In genomic region chr5:180828756-180829531, GRCh38 we compare ENCODE assay signal across 7 cellular contexts. TPM values are rescaled to one million over a fixed set of nuclear protein-coding genes. Genes with fewer than 3 reads are reported as not detected.
DNase-seq lines count a peak whose midpoint lies in the region; ATAC-seq, FAIRE-seq and TF ChIP-seq lines count a peak whose summit lies in the region.
"Not testable (repeated sequence)": the region's sequence is repeated elsewhere in the genome, so short reads cannot be mapped to it uniquely, and the experiment has no call there.

No MANE protein-coding gene starts in this region.

- DNase-seq in DMS53 (lab: John Stamatoyannopoulos, UW): peak; percentile 73
- DNase-seq in activated T-helper 2 cell treated with anti-CD3 and anti-CD28 coated beads, Interferon-gamma antibody, Interleukin-2, Interleukin-4, amounts not matched to agents 10 μg/mL and 5 μg/mL and 100 μg/mL, durations not matched to agents 14 hours and 24 hours and 36 hours (ENCODE audit: low spot score); colonic mucosa; HepG2 (ENCODE audit: low spot score); neural progenitor cell (ENCODE audit: low spot score): not testable (repeated sequence)

- POLR2A ChIA-PET in HepG2 (lab: Yijun Ruan, JAX): not testable (repeated sequence)

- not testable (repeated sequence) for H3K9ac ChIP-seq in colonic mucosa (ENCODE audit: low read depth in 2 of 2, low read length in 2 of 2); HepG2 (ENCODE audit: insufficient read depth, low read depth, low read length); neural progenitor cell

- H3K27me3 Mint-ChIP-seq in T-helper 1 cell treated with Interleukin-12 subunit alpha and Interleukin-12 subunit beta and Interleukin-4 antibody, amounts not matched to agents 30 μg/mL and 1 μg/mL, for 36 hours (ENCODE audit: low read depth); activated T-helper 2 cell treated with anti-CD3 and anti-CD28 coated beads, Interferon-gamma antibody, Interleukin-2, Interleukin-4, amounts not matched to agents 10 μg/mL and 5 μg/mL and 100 μg/mL, durations not matched to agents 14 hours and 24 hours and 36 hours (ENCODE audit: low read depth); stimulated activated naive CD8-positive, alpha-beta T cell treated with anti-CD3 and anti-CD28 coated beads, Interleukin-15, Interleukin-2, amounts not matched to agents 100 ng/mL and 50 ng/mL, for 24 hours: not testable (repeated sequence)
- H3K27me3 Mint-ChIP-seq in neural progenitor cell (ENCODE audit: insufficient read depth, low read depth): peaks cover 17% of the 10 kb centered on the region

- ATAC-seq in HepG2: not testable (repeated sequence)

- peaks cover 16% of the 10 kb centered on the region for H3F3A ChIP-seq in neural progenitor cell (ENCODE audit: low read depth)

- peaks cover 27% of the 10 kb centered on the region for H3K4me1 Mint-ChIP-seq in T-helper 1 cell treated with Interleukin-12 subunit alpha and Interleukin-12 subunit beta and Interleukin-4 antibody, amounts not matched to agents 30 μg/mL and 1 μg/mL, for 36 hours (ENCODE audit: low read depth)
- H3K4me1 Mint-ChIP-seq in activated T-helper 2 cell treated with anti-CD3 and anti-CD28 coated beads, Interferon-gamma antibody, Interleukin-2, Interleukin-4, amounts not matched to agents 10 μg/mL and 5 μg/mL and 100 μg/mL, durations not matched to agents 14 hours and 24 hours and 36 hours (ENCODE audit: low read depth): peaks cover 47% of the 10 kb centered on the region
- peaks cover 28% of the 10 kb centered on the region for H3K4me1 Mint-ChIP-seq in neural progenitor cell
- peaks cover 64% of the 10 kb centered on the region for H3K4me1 Mint-ChIP-seq in stimulated activated naive CD8-positive, alpha-beta T cell treated with anti-CD3 and anti-CD28 coated beads, Interleukin-15, Interleukin-2, amounts not matched to agents 100 ng/mL and 50 ng/mL, for 24 hours (ENCODE audit: low read depth)

- 76% methylated on average over 13 of the region's 13 CpGs for WGBS in HepG2 (ENCODE audit: low lambda C conversion rate)

- H3K79me2 ChIP-seq in HepG2 (ENCODE audit: insufficient read depth, low read length); neural progenitor cell (ENCODE audit: low read depth): not testable (repeated sequence)

- not testable (repeated sequence) for TF ChIP-seq CTCF in colonic mucosa (IDR thresholded peaks at IDR 0.05); HepG2 (CRISPR knock-in tag; IDR thresholded peaks at IDR 0.05); neural progenitor cell (IDR thresholded peaks at IDR 0.05)

- H3K4me2 ChIP-seq in HepG2 (ENCODE audit: low read depth, low read length); neural progenitor cell: not testable (repeated sequence)

- intact Hi-C loops in activated T-helper 2 cell treated with anti-CD3 and anti-CD28 coated beads, Interferon-gamma antibody, Interleukin-2, Interleukin-4, amounts not matched to agents 10 μg/mL and 5 μg/mL and 100 μg/mL, durations not matched to agents 14 hours and 24 hours and 36 hours (cut with micrococcal nuclease); colonic mucosa (cut with DNase I); HepG2 (cut with micrococcal nuclease; ENCODE audit: unreplicated experiment): not testable (repeated sequence)

- not testable (repeated sequence) for H3K27ac Mint-ChIP-seq in T-helper 1 cell treated with Interleukin-12 subunit alpha and Interleukin-12 subunit beta and Interleukin-4 antibody, amounts not matched to agents 30 μg/mL and 1 μg/mL, for 36 hours; neural progenitor cell
- peak overlapping the region; percentile 53 for H3K27ac Mint-ChIP-seq in activated T-helper 2 cell treated with anti-CD3 and anti-CD28 coated beads, Interferon-gamma antibody, Interleukin-2, Interleukin-4, amounts not matched to agents 10 μg/mL and 5 μg/mL and 100 μg/mL, durations not matched to agents 14 hours and 24 hours and 36 hours
- H3K27ac Mint-ChIP-seq in stimulated activated naive CD8-positive, alpha-beta T cell treated with anti-CD3 and anti-CD28 coated beads, Interleukin-15, Interleukin-2, amounts not matched to agents 100 ng/mL and 50 ng/mL, for 24 hours: peak overlapping the region; percentile 97

- in situ Hi-C loops in HepG2 (cut with HindIII; ENCODE audit: extremely low pct_ligation_motif_present, low pct_unique_long_range_greater_than_20kb): not testable (repeated sequence)

- H4K20me1 ChIP-seq in HepG2 (ENCODE audit: insufficient read depth, low read length); neural progenitor cell (ENCODE audit: low read depth): not testable (repeated sequence)

- peak overlapping the region; percentile 35 for H3K4me3 Mint-ChIP-seq in T-helper 1 cell treated with Interleukin-12 subunit alpha and Interleukin-12 subunit beta and Interleukin-4 antibody, amounts not matched to agents 30 μg/mL and 1 μg/mL, for 36 hours
- H3K4me3 Mint-ChIP-seq in activated T-helper 2 cell treated with anti-CD3 and anti-CD28 coated beads, Interferon-gamma antibody, Interleukin-2, Interleukin-4, amounts not matched to agents 10 μg/mL and 5 μg/mL and 100 μg/mL, durations not matched to agents 14 hours and 24 hours and 36 hours (ENCODE audit: low read depth): peak overlapping the region; percentile 67
- peak overlapping the region; percentile 56 for H3K4me3 Mint-ChIP-seq in neural progenitor cell
- peak overlapping the region; percentile 60 for H3K4me3 Mint-ChIP-seq in stimulated activated naive CD8-positive, alpha-beta T cell treated with anti-CD3 and anti-CD28 coated beads, Interleukin-15, Interleukin-2, amounts not matched to agents 100 ng/mL and 50 ng/mL, for 24 hours

- H3K36me3 Mint-ChIP-seq in T-helper 1 cell treated with Interleukin-12 subunit alpha and Interleukin-12 subunit beta and Interleukin-4 antibody, amounts not matched to agents 30 μg/mL and 1 μg/mL, for 36 hours (ENCODE audit: low read depth): peaks cover 20% of the 10 kb centered on the region
- H3K36me3 Mint-ChIP-seq in activated T-helper 2 cell treated with anti-CD3 and anti-CD28 coated beads, Interferon-gamma antibody, Interleukin-2, Interleukin-4, amounts not matched to agents 10 μg/mL and 5 μg/mL and 100 μg/mL, durations not matched to agents 14 hours and 24 hours and 36 hours (ENCODE audit: low read depth): peaks cover 42% of the 10 kb centered on the region
- H3K36me3 Mint-ChIP-seq in neural progenitor cell: peaks cover 18% of the 10 kb centered on the region
- peaks cover 23% of the 10 kb centered on the region for H3K36me3 Mint-ChIP-seq in stimulated activated naive CD8-positive, alpha-beta T cell treated with anti-CD3 and anti-CD28 coated beads, Interleukin-15, Interleukin-2, amounts not matched to agents 100 ng/mL and 50 ng/mL, for 24 hours (ENCODE audit: low read depth)

- CTCF ChIA-PET in HepG2 (lab: Yijun Ruan, JAX; ENCODE audit: low intra/inter-chr PET ratio, low total read pairs): not testable (repeated sequence)

- not testable (repeated sequence) for BruUV-seq in HepG2 (replicated peaks; lab: Mats Ljungman, UMichigan)

- H3K4me3 ChIP-seq in colonic mucosa; HepG2 (replicated peaks in 1 of 3; ENCODE audit: insufficient read depth in 1 of 3, low read depth in 2 of 3, low read length in 3 of 3); neural progenitor cell: not testable (repeated sequence)

- not testable (repeated sequence) for H3K4me1 ChIP-seq in colonic mucosa
- peaks cover 28% of the 10 kb centered on the region for H3K4me1 ChIP-seq in HepG2 (ENCODE audit: insufficient read depth, low read length)
- H3K4me1 ChIP-seq in neural progenitor cell: peaks cover 12% of the 10 kb centered on the region

- not testable (repeated sequence) for TF ChIP-seq EP300 in HepG2 (IDR thresholded peaks at IDR 0.05; ENCODE audit: low read depth in 2 of 2, low read length in 2 of 2); HepG2 (CRISPR knock-in tag; IDR thresholded peaks at IDR 0.05; ENCODE audit: borderline replicate concordance)

- not testable (repeated sequence) for H3K9me3 ChIP-seq in colonic mucosa; neural progenitor cell (ENCODE audit: low read depth)
- peaks cover 14% of the 10 kb centered on the region; the same call in 1 of the 2 replicates for H3K9me3 ChIP-seq in HepG2 (ENCODE audit: low read length)

- H3K36me3 ChIP-seq in colonic mucosa; HepG2 (replicated peaks in 1 of 2; ENCODE audit: control insufficient read depth in 1 of 2, insufficient read depth in 2 of 2, low read length in 2 of 2); neural progenitor cell: not testable (repeated sequence)

- not testable (repeated sequence) for TF ChIP-seq RAD21 in HepG2 (CRISPR knock-in tag; IDR thresholded peaks at IDR 0.05)

- not testable (repeated sequence) for FAIRE-seq in HepG2 (lab: Jason Lieb, UNC)

- not testable (repeated sequence) for H3K9me3 Mint-ChIP-seq in T-helper 1 cell treated with Interleukin-12 subunit alpha and Interleukin-12 subunit beta and Interleukin-4 antibody, amounts not matched to agents 30 μg/mL and 1 μg/mL, for 36 hours; stimulated activated naive CD8-positive, alpha-beta T cell treated with anti-CD3 and anti-CD28 coated beads, Interleukin-15, Interleukin-2, amounts not matched to agents 100 ng/mL and 50 ng/mL, for 24 hours
- H3K9me3 Mint-ChIP-seq in activated T-helper 2 cell treated with anti-CD3 and anti-CD28 coated beads, Interferon-gamma antibody, Interleukin-2, Interleukin-4, amounts not matched to agents 10 μg/mL and 5 μg/mL and 100 μg/mL, durations not matched to agents 14 hours and 24 hours and 36 hours: peaks cover 10% of the 10 kb centered on the region
- peaks cover 30% of the 10 kb centered on the region for H3K9me3 Mint-ChIP-seq in neural progenitor cell

- not testable (repeated sequence) for H2AFZ ChIP-seq in HepG2 (ENCODE audit: low read length); neural progenitor cell (replicated peaks)

- TF ChIP-seq POLR2A in HepG2 (IDR thresholded peaks at IDR 0.05; ENCODE audit: insufficient read depth in 1 of 2, low read depth in 2 of 2, low read length in 2 of 2): not testable (repeated sequence)

- H3K27me3 ChIP-seq in colonic mucosa; HepG2 (ENCODE audit: control insufficient read depth in 1 of 2, insufficient read depth in 2 of 2, low read length in 2 of 2): not testable (repeated sequence)
- H3K27me3 ChIP-seq in neural progenitor cell: peaks cover 16% of the 10 kb centered on the region

- H3K27ac ChIP-seq in colonic mucosa: peak overlapping the region; percentile 62
- H3K27ac ChIP-seq in HepG2 (ENCODE audit: extremely low read length, insufficient read depth, low read length); neural progenitor cell: not testable (repeated sequence)

RNA-seq across cellular contexts. Expression of gene MGAT1, which starts 26.3 kb away (rescaled TPM):
- total RNA-seq in activated T-helper 2 cell treated with anti-CD3 and anti-CD28 coated beads, Interferon-gamma antibody, Interleukin-2, Interleukin-4, amounts not matched to agents 10 μg/mL and 5 μg/mL and 100 μg/mL, durations not matched to agents 14 hours and 24 hours and 36 hours: 122 TPM in 2 replicates
- total RNA-seq in colonic mucosa (100 to 1,000 TPM; 101 to 115 TPM), HepG2 (2016; rRNA removed; fragmentation: Illumina TruSeq; extraction: Trizol) (26.7 and 50.1 TPM in 2 replicates), neural progenitor cell (ENCODE audit: low replicate concordance) (31.8 and 67.8 TPM in 2 replicates)
- 15.0 and 17.0 TPM in 2 replicates for total RNA-seq in HepG2 (2016; cell fraction: cytosol; rRNA removed; fragmentation: Illumina TruSeq; extraction: Trizol; ENCODE audit: low read depth)
- total RNA-seq in HepG2 (2016; cell fraction: insoluble cytoplasmic fraction; rRNA removed; fragmentation: Illumina TruSeq; extraction: Trizol): 27.7 and 47.8 TPM in 2 replicates
- total RNA-seq in HepG2 (2016; cell fraction: membrane; rRNA removed; fragmentation: Illumina TruSeq; extraction: Trizol): 38.7 and 40.9 TPM in 2 replicates
- total RNA-seq in HepG2 (2016; cell fraction: nucleus; rRNA removed; fragmentation: Illumina TruSeq; extraction: Trizol): 41.7 and 45.5 TPM in 2 replicates
- 55.3 and 72.5 TPM in 2 replicates for polyA plus RNA-seq in HepG2 (2011; rRNA removed)
- 68.1 and 77.1 TPM in 2 replicates for polyA plus RNA-seq in HepG2 (2011; cell fraction: cytosol; rRNA removed)
- polyA plus RNA-seq in HepG2 (2011; cell fraction: nucleus; rRNA removed): 95.1 and 98.8 TPM in 2 replicates
- polyA plus RNA-seq in HepG2 (2012): 54.8 and 70.3 TPM in 2 replicates
- 24.2 and 28.9 TPM in 2 replicates for polyA plus RNA-seq in HepG2 (2016; cell fraction: cytosol; fragmentation: Illumina TruSeq; extraction: Trizol; ENCODE audit: low read depth)
- 31.3 and 35.5 TPM in 2 replicates for polyA plus RNA-seq in HepG2 (2016; cell fraction: insoluble cytoplasmic fraction; fragmentation: Illumina TruSeq; extraction: Trizol; ENCODE audit: low read depth)
- polyA plus RNA-seq in HepG2 (2016; cell fraction: membrane; fragmentation: Illumina TruSeq; extraction: Trizol; ENCODE audit: low read depth): 36.5 and 42.6 TPM in 2 replicates
- 88.1 and 90.9 TPM in 2 replicates for polyA plus RNA-seq in HepG2 (2016; cell fraction: nucleus; fragmentation: Illumina TruSeq; extraction: Trizol; ENCODE audit: insufficient read depth, low read depth)
- 47.5 and 138 TPM in 2 replicates for polyA minus RNA-seq in HepG2 (2011; rRNA and poly(A)+ RNA removed; ENCODE audit: low replicate concordance)
- polyA minus RNA-seq in HepG2 (2011; cell fraction: cytosol; rRNA and poly(A)+ RNA removed): 68.3 and 69.5 TPM in 2 replicates
- 44.8 and 54.2 TPM in 2 replicates for polyA minus RNA-seq in HepG2 (2011; cell fraction: nucleus; rRNA and poly(A)+ RNA removed)

RNA-seq across cellular contexts. Expression of gene ZFP62, which starts 32.1 kb away (rescaled TPM):
- total RNA-seq in activated T-helper 2 cell treated with anti-CD3 and anti-CD28 coated beads, Interferon-gamma antibody, Interleukin-2, Interleukin-4, amounts not matched to agents 10 μg/mL and 5 μg/mL and 100 μg/mL, durations not matched to agents 14 hours and 24 hours and 36 hours: 28.2 and 28.8 TPM in 2 replicates
- total RNA-seq in colonic mucosa (10 to 100 TPM; 34.3 to 38.7 TPM), HepG2 (2016; rRNA removed; fragmentation: Illumina TruSeq; extraction: Trizol) (18.9 and 19.4 TPM in 2 replicates), neural progenitor cell (ENCODE audit: low replicate concordance) (47.2 and 65.4 TPM in 2 replicates)
- total RNA-seq in HepG2 (2016; cell fraction: cytosol; rRNA removed; fragmentation: Illumina TruSeq; extraction: Trizol; ENCODE audit: low read depth): 5.7 and 6.2 TPM in 2 replicates
- total RNA-seq in HepG2 (2016; cell fraction: insoluble cytoplasmic fraction; rRNA removed; fragmentation: Illumina TruSeq; extraction: Trizol): 20.1 and 22.7 TPM in 2 replicates
- total RNA-seq in HepG2 (2016; cell fraction: membrane; rRNA removed; fragmentation: Illumina TruSeq; extraction: Trizol): 10.4 and 12.0 TPM in 2 replicates
- 19.0 and 23.1 TPM in 2 replicates for total RNA-seq in HepG2 (2016; cell fraction: nucleus; rRNA removed; fragmentation: Illumina TruSeq; extraction: Trizol)
- 8.2 and 8.4 TPM in 2 replicates for polyA plus RNA-seq in HepG2 (2011; rRNA removed)
- 2.3 and 4.2 TPM in 2 replicates for polyA plus RNA-seq in HepG2 (2011; cell fraction: cytosol; rRNA removed)
- polyA plus RNA-seq in HepG2 (2011; cell fraction: nucleus; rRNA removed): 10.7 and 13.1 TPM in 2 replicates
- 12.0 and 13.8 TPM in 2 replicates for polyA plus RNA-seq in HepG2 (2012)
- 4.5 and 6.5 TPM in 2 replicates for polyA plus RNA-seq in HepG2 (2016; cell fraction: cytosol; fragmentation: Illumina TruSeq; extraction: Trizol; ENCODE audit: low read depth)
- polyA plus RNA-seq in HepG2 (2016; cell fraction: insoluble cytoplasmic fraction; fragmentation: Illumina TruSeq; extraction: Trizol; ENCODE audit: low read depth): 12.0 and 13.7 TPM in 2 replicates
- polyA plus RNA-seq in HepG2 (2016; cell fraction: membrane; fragmentation: Illumina TruSeq; extraction: Trizol; ENCODE audit: low read depth): 7.0 and 7.5 TPM in 2 replicates
- 22.7 and 27.8 TPM in 2 replicates for polyA plus RNA-seq in HepG2 (2016; cell fraction: nucleus; fragmentation: Illumina TruSeq; extraction: Trizol; ENCODE audit: insufficient read depth, low read depth)
- polyA minus RNA-seq in HepG2 (2011; rRNA and poly(A)+ RNA removed; ENCODE audit: low replicate concordance): 0.80 and 9.4 TPM in 2 replicates
- polyA minus RNA-seq in HepG2 (2011; cell fraction: cytosol; rRNA and poly(A)+ RNA removed): 7.9 and 8.4 TPM in 2 replicates
- polyA minus RNA-seq in HepG2 (2011; cell fraction: nucleus; rRNA and poly(A)+ RNA removed): 19.1 and 29.2 TPM in 2 replicates
